8 cellular contexts compared by ENCODE assay signal in the genomic region with DNA sequence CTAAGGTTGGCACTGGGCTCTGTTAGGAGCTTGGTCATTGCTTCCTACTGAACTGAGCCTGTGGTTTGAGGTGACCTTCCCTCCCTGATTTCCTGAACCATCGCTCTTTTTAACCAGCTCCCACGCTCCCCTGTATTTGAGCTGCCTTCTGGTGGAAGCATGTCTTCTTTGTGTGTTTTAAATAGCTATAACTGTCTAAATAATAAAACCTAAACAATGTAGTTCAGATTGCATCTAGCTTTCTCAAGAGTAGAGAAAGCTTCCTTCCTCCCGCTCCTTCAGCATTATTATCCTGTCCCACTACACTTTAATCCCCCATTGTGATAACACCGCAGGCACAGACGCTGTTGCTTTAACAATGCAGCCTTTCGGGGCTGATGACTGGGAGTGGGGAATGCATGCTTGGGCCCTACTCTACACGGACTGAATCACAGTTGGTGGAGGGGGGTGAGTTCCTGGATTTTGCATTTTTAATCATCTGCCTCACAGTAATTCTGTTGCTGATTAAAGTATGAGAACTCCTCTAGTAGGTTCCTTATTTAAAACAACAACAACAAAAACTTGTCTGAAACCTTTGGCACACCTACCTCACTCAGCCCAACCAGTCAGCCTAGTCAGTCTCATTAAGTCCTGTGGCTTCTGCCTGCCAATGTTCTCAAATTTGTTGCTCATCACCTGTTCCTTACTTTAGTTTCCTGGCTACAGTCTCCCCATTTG. TPM values are rescaled to one million over a fixed set of nuclear protein-coding genes. Genes with fewer than 3 reads are reported as not detected.
A peak's percentile ranks its signal among the peaks of the same experiment; 100 is the strongest.
DNase-seq lines count a peak whose midpoint lies in the region; ATAC-seq and TF ChIP-seq lines count a peak whose summit lies in the region.

No MANE protein-coding gene starts in this region.

- intact Hi-C loops in left ventricle myocardium superior (cut with micrococcal nuclease), result no loop called here

- DNase-seq in activated CD4-positive, CD25-positive, alpha-beta regulatory T cell (lab: John Stamatoyannopoulos, UW), result no peak
- no peak for DNase-seq in left ventricle myocardium superior
- no peak for DNase-seq in smooth muscle cell (lab: John Stamatoyannopoulos, UW; ENCODE audit: unreplicated experiment)

- peaks cover 4% of the 10 kb centered on the region for H3F3A ChIP-seq in smooth muscle cell (ENCODE audit: low read depth)

- no peaks in the 10 kb centered on the region for H3K27me3 ChIP-seq in smooth muscle cell (ENCODE audit: low read depth)

- H3K79me2 ChIP-seq in smooth muscle cell (ENCODE audit: low read depth), result peaks cover 51% of the 10 kb centered on the region

- peaks cover 53% of the 10 kb centered on the region for H4K20me1 ChIP-seq in smooth muscle cell (ENCODE audit: low read depth)

- peak overlapping the region; percentile 25 for H3K4me3 ChIP-seq in WI38 (ENCODE audit: low read depth, low read length)
- no peak overlapping the region for H3K4me3 ChIP-seq in smooth muscle cell

- no peak for TF ChIP-seq CTCF in WI38 (IDR thresholded peaks at IDR 0.05; ENCODE audit: low read depth, low read length)
- TF ChIP-seq CTCF in smooth muscle cell (IDR thresholded peaks at IDR 0.05; ENCODE audit: borderline replicate concordance, insufficient read depth, poor library complexity, severe bottlenecking), result no peak

- H3K9ac ChIP-seq in smooth muscle cell (ENCODE audit: low read depth), result no peak overlapping the region

- H3K4me2 ChIP-seq in smooth muscle cell, result peak overlapping the region; percentile 60

- H3K27ac ChIP-seq in smooth muscle cell (ENCODE audit: low read depth), result peak overlapping the region; percentile 55

- no peaks in the 10 kb centered on the region for H3K4me1 ChIP-seq in smooth muscle cell (ENCODE audit: low read depth)

- no peaks in the 10 kb centered on the region for H3K9me3 ChIP-seq in smooth muscle cell (replicated peaks; ENCODE audit: low read depth)

- H3K36me3 ChIP-seq in smooth muscle cell (ENCODE audit: low read depth), result no peaks in the 10 kb centered on the region

- WGBS in smooth muscle cell (ENCODE audit: low lambda C conversion rate), result 33% methylated on average over 7 of the region's 7 CpGs

- peak; percentile 48 to 49 for ATAC-seq in activated CD4-positive, CD25-positive, alpha-beta regulatory T cell treated with anti-CD3 and anti-CD28 coated beads, Interleukin-2, amount 50 U/mL, for 24 hours
- ATAC-seq in left ventricle myocardium superior (peak; percentile 36), HG03469 (IDR thresholded peaks at IDR 0.05; ENCODE audit: unreplicated experiment) (no peak), HG02642 (IDR thresholded peaks at IDR 0.05; ENCODE audit: poor library complexity, unreplicated experiment) (no peak), HG03025 (IDR thresholded peaks at IDR 0.05; ENCODE audit: low FRiP score, unreplicated experiment) (no peak)

- H2AFZ ChIP-seq in smooth muscle cell (ENCODE audit: low read depth), result no peak overlapping the region

RNA-seq across cellular contexts. Expression of gene SMS, which starts 6.6 kb away (rescaled TPM):
- total RNA-seq in left ventricle myocardium superior (56.3 TPM), smooth muscle cell (43.8 and 46.7 TPM in 2 replicates)
- 37.2 and 54.7 TPM in 2 replicates for polyA plus RNA-seq in smooth muscle cell

Comparison
In these comparisons a context has a peak if more than half of its experiments do, and no peak if none do; other contexts are left out.
1. ATAC-seq: peak in activated CD4-positive, CD25-positive, alpha-beta regulatory T cell treated with anti-CD3 and anti-CD28 coated beads, Interleukin-2, amount 50 U/mL, for 24 hours (2 of 2) and left ventricle myocardium superior (single experiment); none in HG03469 (single experiment), HG02642 (single experiment) and HG03025 (single experiment).